Comparison of ENCODE assay signal across 8 cellular contexts in the genomic region with DNA sequence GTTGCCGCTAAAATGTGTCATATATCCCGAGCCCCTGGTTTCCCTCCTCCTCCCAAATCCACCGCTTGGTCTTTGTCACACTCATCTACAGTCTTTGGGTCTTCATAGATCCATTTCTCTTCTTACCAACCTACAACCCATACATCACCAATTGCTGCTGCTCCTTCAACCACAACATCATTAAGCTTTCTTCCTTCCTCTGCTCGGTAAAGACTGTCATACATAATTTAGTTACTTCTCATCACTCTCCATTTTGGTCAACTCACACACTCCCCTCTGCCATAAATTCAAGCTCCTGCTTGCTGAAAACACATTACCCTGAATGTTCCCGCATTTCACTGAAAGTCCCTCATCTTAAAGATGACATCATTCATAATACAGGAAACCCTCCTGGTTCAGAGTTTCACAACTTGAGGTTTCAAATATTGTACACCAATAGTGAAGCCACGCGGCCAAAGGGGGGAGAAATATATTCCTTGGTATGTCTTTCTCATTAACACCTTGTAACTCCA. TPM values are rescaled to one million over a fixed set of nuclear protein-coding genes. Genes with fewer than 3 reads are reported as not detected.
DNase-seq lines count a peak whose midpoint lies in the region; ATAC-seq and TF ChIP-seq lines count a peak whose summit lies in the region.

No MANE protein-coding gene starts in this region.

- no peaks in the 10 kb centered on the region for H3K27me3 ChIP-seq in CD4-positive, alpha-beta T cell (ENCODE audit: control insufficient read depth, insufficient read depth, low read length)

- peak overlapping the region; percentile 86 for H3K4me3 Mint-ChIP-seq in CD4-positive, alpha-beta T cell
- H3K4me3 Mint-ChIP-seq in IgD-negative memory B cell = peak overlapping the region; percentile 79 to 98 (median 87)
- peak overlapping the region; percentile 71 for H3K4me3 Mint-ChIP-seq in central memory CD8-positive, alpha-beta T cell

- ATAC-seq in CD4-positive, alpha-beta T cell (ENCODE audit: poor library complexity) = no peak
- ATAC-seq in GM21423 (IDR thresholded peaks at IDR 0.05; ENCODE audit: unreplicated experiment) = peak; percentile 23
- ATAC-seq in central memory CD8-positive, alpha-beta T cell (replicated peaks; ENCODE audit: extremely low read depth, poor library complexity, severe bottlenecking) = no peak

- no peak for TF ChIP-seq CTCF in CD4-positive, alpha-beta T cell (IDR thresholded peaks at IDR 0.05)
- no peak for TF ChIP-seq CTCF in GM13976 (IDR thresholded peaks at IDR 0.05; ENCODE audit: borderline replicate concordance, control extremely low read depth, extremely low read depth, insufficient read depth, missing control alignments)

- CTCF ChIA-PET in CD4-positive, alpha-beta T cell (lab: Charles Lee) = interaction anchor here (0.7 to 1.2 kb wide), 2 partner anchors 16 to 1769 kb away, joined by 3 read pairs; no protein-coding TSS in a partner anchor

- peak overlapping the region; percentile 89 for H3K27ac Mint-ChIP-seq in CD4-positive, alpha-beta T cell
- H3K27ac Mint-ChIP-seq in IgD-negative memory B cell = peak overlapping the region; percentile 71 to 100 (median 83)
- peak overlapping the region; percentile 92 for H3K27ac Mint-ChIP-seq in central memory CD8-positive, alpha-beta T cell (ENCODE audit: low read depth)

- POLR2A ChIA-PET in CD4-positive, alpha-beta T cell (lab: Charles Lee) = interaction anchor here (1.1 to 2.0 kb wide), 4 partner anchors 479 to 587 kb away, joined by 3 to 14 read pairs (median 7); a partner anchor contains a TSS

- no peak for DNase-seq in CD4-positive, alpha-beta T cell
- DNase-seq in central memory CD8-positive, alpha-beta T cell (ENCODE audit: low spot score in 2 of 2) = no peak
- DNase-seq in DMS 273 (lab: John Stamatoyannopoulos, UW; ENCODE audit: unreplicated experiment) (no peak), GM13976 (ENCODE audit: low spot score) (no peak), SHP77 (lab: John Stamatoyannopoulos, UW) (no peak), iPS-NIHi7 (ENCODE audit: extremely low spot score) (no peak)

- H3K27me3 Mint-ChIP-seq in CD4-positive, alpha-beta T cell = peaks cover 10% of the 10 kb centered on the region
- no peaks in the 10 kb centered on the region for H3K27me3 Mint-ChIP-seq in IgD-negative memory B cell
- H3K27me3 Mint-ChIP-seq in central memory CD8-positive, alpha-beta T cell = peaks cover 8% of the 10 kb centered on the region

- intact Hi-C loops in CD4-positive, alpha-beta T cell (cut with DNase I, micrococcal nuclease) = loop anchor here (5.0 to 10.0 kb wide), 7 partner anchors 478 to 1906 kb away; a partner anchor contains a TSS

- peaks cover 19% of the 10 kb centered on the region for H3K36me3 Mint-ChIP-seq in CD4-positive, alpha-beta T cell (ENCODE audit: low read depth)
- H3K36me3 Mint-ChIP-seq in IgD-negative memory B cell = no peaks in the 10 kb centered on the region
- peaks cover 17% of the 10 kb centered on the region for H3K36me3 Mint-ChIP-seq in central memory CD8-positive, alpha-beta T cell (ENCODE audit: insufficient read depth)

- in situ Hi-C loops in GM13976 (cut with MboI; ENCODE audit: low sequenced_read_pairs, unreplicated experiment) = loop anchor here (25.0 kb wide), 1 partner anchor 432 kb away; no protein-coding TSS in a partner anchor

- H3K27ac ChIP-seq in CD4-positive, alpha-beta T cell (ENCODE audit: low read depth, low read length) = peak overlapping the region; percentile 89

- peaks cover 36% of the 10 kb centered on the region for H3K4me1 Mint-ChIP-seq in CD4-positive, alpha-beta T cell (ENCODE audit: low read depth)
- H3K4me1 Mint-ChIP-seq in IgD-negative memory B cell = peaks cover 11 to 23% (median 23%) of the 10 kb centered on the region in 3 donors
- H3K4me1 Mint-ChIP-seq in central memory CD8-positive, alpha-beta T cell = peaks cover 36% of the 10 kb centered on the region

- H3K9me3 Mint-ChIP-seq in CD4-positive, alpha-beta T cell = no peaks in the 10 kb centered on the region
- no peaks in the 10 kb centered on the region for H3K9me3 Mint-ChIP-seq in IgD-negative memory B cell
- H3K9me3 Mint-ChIP-seq in central memory CD8-positive, alpha-beta T cell = no peaks in the 10 kb centered on the region

- H3K9me3 ChIP-seq in CD4-positive, alpha-beta T cell (ENCODE audit: control insufficient read depth, low read length) = no peaks in the 10 kb centered on the region

RNA-seq across cellular contexts. Expression of a gene that starts 1.7 kb away (rescaled TPM):
- total RNA-seq in CD4-positive, alpha-beta T cell = 10 to 100 TPM; 49.4 to 54.3 TPM
- 101 TPM for polyA plus RNA-seq in IgD-negative memory B cell
